In the genomic region with DNA sequence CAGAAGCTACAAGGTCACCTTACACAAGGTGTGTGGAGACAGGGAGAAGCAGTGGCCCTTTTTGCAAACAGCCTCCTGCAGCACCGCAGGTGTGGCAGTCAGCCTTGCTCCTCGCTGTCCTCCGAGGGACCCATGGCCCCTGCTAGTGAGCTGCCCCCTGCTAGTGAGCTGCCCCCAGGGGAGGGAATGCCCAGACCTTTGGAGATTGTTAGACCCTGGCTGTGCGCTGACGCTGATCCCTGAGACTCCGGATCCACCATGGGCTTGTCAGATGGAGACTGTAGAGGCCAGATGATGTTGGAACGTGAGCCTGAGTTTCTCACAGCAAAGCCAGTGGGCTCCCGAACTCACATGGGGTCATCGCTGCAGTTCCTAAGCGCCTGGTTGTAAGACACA, we compare ENCODE assay signal across 15 cellular contexts.
DNase-seq lines count a peak whose midpoint lies in the region; ATAC-seq and TF ChIP-seq lines count a peak whose summit lies in the region.
"Had no signal": no experiment of that assay in that cellular context is flagged by ENCODE, and none has a peak within 500 bp of the region (broad histone marks: within the 10 kb centered on the region; RNA-seq: fewer than 3 reads in every experiment).

No MANE protein-coding gene starts in this region.

- H3K23ac ChIP-seq in trophoblast cell (ENCODE audit: low read length), result no peak overlapping the region

- H3K36me3 ChIP-seq in BLaER1 (peaks cover 7% of the 10 kb centered on the region; the same call in 1 of the 2 replicates), trophoblast cell (ENCODE audit: control insufficient read depth in 1 of 2, insufficient read depth in 2 of 2, low read length in 2 of 2) (no peaks in the 10 kb centered on the region), upper lobe of right lung (no peaks in the 10 kb centered on the region)
- H3K36me3 ChIP-seq in BLaER1 treated with 17β-estradiol and CSF1 and Interleukin-3, amounts not matched to agents 10 nM and 100 nM, result no peaks in the 10 kb centered on the region

- no peak overlapping the region for H2AK5ac ChIP-seq in trophoblast cell (ENCODE audit: low read length)

- no peak overlapping the region for H2BK120ac ChIP-seq in trophoblast cell (ENCODE audit: insufficient read depth, low read length, poor library complexity)

- DNase-seq in trophoblast cell (no peak), upper lobe of right lung (peak; percentile 54), WTC11 (ENCODE audit: low spot score) (no peak)
- DNase-seq in stimulated activated CD4-positive, alpha-beta T cell treated with anti-CD3 and anti-CD28 coated beads, Interleukin-4, amount 100 ng/mL, for 4 hours, result no peak
- DNase-seq: Calu3; CD4-positive, alpha-beta memory T cell; COR-L47; DMS53; GF-D8; H9 had no signal

- H3K4me1 ChIP-seq in BLaER1, result peaks cover 81% of the 10 kb centered on the region
- peaks cover 27 to 77% (median 65%) of the 10 kb centered on the region in 10 experiments for H3K4me1 ChIP-seq in BLaER1 treated with 17β-estradiol and CSF1 and Interleukin-3, amounts not matched to agents 10 nM and 100 nM
- no peaks in the 10 kb centered on the region for H3K4me1 ChIP-seq in trophoblast cell (ENCODE audit: control insufficient read depth in 1 of 2, insufficient read depth in 2 of 2, low read length in 2 of 2)
- no peaks in the 10 kb centered on the region for H3K4me1 ChIP-seq in upper lobe of right lung

- H4K8ac ChIP-seq in trophoblast cell (ENCODE audit: low read depth, low read length), result no peak overlapping the region

- ATAC-seq in upper lobe of right lung, result peak; percentile 10
- no peak for ATAC-seq in WTC11
- ATAC-seq: GM23338, HCT116 had no signal

- no peak overlapping the region for H3K14ac ChIP-seq in trophoblast cell (ENCODE audit: low read length)

- intact Hi-C loops in upper lobe of right lung (cut with DNase I), result no loop called here

- peaks cover 19% of the 10 kb centered on the region for H3K9me3 Mint-ChIP-seq in WTC11

- no peaks in the 10 kb centered on the region for H4K20me1 ChIP-seq in BLaER1
- 0 out of 22 replicates have a peak, but pooled peaks cover 0 to 5% (median 0%) of the 10 kb centered on the region in 11 experiments for H4K20me1 ChIP-seq in BLaER1 treated with 17β-estradiol and CSF1 and Interleukin-3, amounts not matched to agents 10 nM and 100 nM

- H3K4ac ChIP-seq in trophoblast cell (ENCODE audit: low read depth, low read length), result no peak overlapping the region

- no peak overlapping the region for H3K18ac ChIP-seq in trophoblast cell (ENCODE audit: low read length)

- H3K4me3 Mint-ChIP-seq in WTC11, result no peak overlapping the region
- H3K4me3 Mint-ChIP-seq: CD14-positive monocyte; CD4-positive, alpha-beta memory T cell; GM23338; H9 had no signal

- H3K27me3 Mint-ChIP-seq in WTC11 (ENCODE audit: low read depth), result peaks cover 4% of the 10 kb centered on the region; the same call in 1 of the 2 replicates

- no peaks in the 10 kb centered on the region for H3K79me1 ChIP-seq in trophoblast cell (ENCODE audit: low read length)

- H3K4me2 ChIP-seq in BLaER1, result peak overlapping the region; percentile 72
- peak overlapping the region in 9 of 11 experiments; percentile 29 to 75 (median 60); a peak in 16 of 22 replicates for H3K4me2 ChIP-seq in BLaER1 treated with 17β-estradiol and CSF1 and Interleukin-3, amounts not matched to agents 10 nM and 100 nM
- no peak overlapping the region for H3K4me2 ChIP-seq in trophoblast cell (ENCODE audit: low read length)
- H3K4me2 ChIP-seq: GM23338 had no signal

- H2BK5ac ChIP-seq in trophoblast cell (ENCODE audit: low read depth, low read length, poor library complexity), result no peak overlapping the region

- peaks cover 8% of the 10 kb centered on the region for H3K36me3 Mint-ChIP-seq in WTC11
- H3K36me3 Mint-ChIP-seq: CD14-positive monocyte; CD4-positive, alpha-beta memory T cell had no signal

- H2AFZ ChIP-seq in trophoblast cell (ENCODE audit: insufficient read depth, low read length, poor library complexity), result no peak overlapping the region
- H2AFZ ChIP-seq: GM23338 had no signal

- H3K9me3 ChIP-seq in BLaER1, result peaks cover 19% of the 10 kb centered on the region
- peaks cover 8 to 25% (median 21%) of the 10 kb centered on the region in 11 experiments; a peak in 19 of 22 replicates for H3K9me3 ChIP-seq in BLaER1 treated with 17β-estradiol and CSF1 and Interleukin-3, amounts not matched to agents 10 nM and 100 nM (replicated peaks in 1 of 11)
- H3K9me3 ChIP-seq in trophoblast cell (ENCODE audit: insufficient read depth, low read depth, low read length), result peaks cover 14% of the 10 kb centered on the region
- H3K9me3 ChIP-seq in upper lobe of right lung, result no peaks in the 10 kb centered on the region

- H3K27me3 ChIP-seq in BLaER1 (no peaks in the 10 kb centered on the region), trophoblast cell (ENCODE audit: insufficient read depth, low read length) (no peaks in the 10 kb centered on the region), upper lobe of right lung (no peaks in the 10 kb centered on the region)
- H3K27me3 ChIP-seq in BLaER1 treated with 17β-estradiol and CSF1 and Interleukin-3, amounts not matched to agents 10 nM and 100 nM, result peaks cover 0 to 10% (median 0%) of the 10 kb centered on the region in 11 experiments; a peak in 4 of 22 replicates

- no CpG with 5 or more reads among the region's 10 CpGs for WGBS in trophoblast cell (ENCODE audit: extremely low coverage, insufficient coverage, insufficient read length)

- peak overlapping the region; percentile 60; the same call in 1 of the 2 replicates for H3K27ac ChIP-seq in BLaER1
- peak overlapping the region in 1 of 11 experiments; percentile 47; a peak in 2 of 22 replicates for H3K27ac ChIP-seq in BLaER1 treated with 17β-estradiol and CSF1 and Interleukin-3, amounts not matched to agents 10 nM and 100 nM
- no peak overlapping the region for H3K27ac ChIP-seq in trophoblast cell (ENCODE audit: low read depth, low read length)
- H3K27ac ChIP-seq in upper lobe of right lung, result no peak overlapping the region

- TF ChIP-seq CTCF in upper lobe of right lung (IDR thresholded peaks at IDR 0.05) (no peak), WTC11 (IDR thresholded peaks at IDR 0.05) (no peak)

- POLR2A ChIA-PET in WTC11 (lab: Charles Lee), result no interaction called here

- H3K4me3 ChIP-seq in BLaER1 (no peak overlapping the region), trophoblast cell (ENCODE audit: low read depth, low read length) (peak overlapping the region; percentile 29), upper lobe of right lung (no peak overlapping the region)
- H3K4me3 ChIP-seq in BLaER1 treated with 17β-estradiol and CSF1 and Interleukin-3, amounts not matched to agents 10 nM and 100 nM, result no peak overlapping the region
- H3K4me3 ChIP-seq: GM23338 had no signal

- no peak overlapping the region for H4K91ac ChIP-seq in trophoblast cell (ENCODE audit: low read depth, low read length)

- H3K9ac ChIP-seq in BLaER1 (no peak overlapping the region), trophoblast cell (ENCODE audit: low read length) (no peak overlapping the region)
- no peak overlapping the region for H3K9ac ChIP-seq in BLaER1 treated with 17β-estradiol and CSF1 and Interleukin-3, amounts not matched to agents 10 nM and 100 nM

- CTCF ChIA-PET in WTC11 (lab: Charles Lee), result no interaction called here

- H3K79me2 ChIP-seq in trophoblast cell (ENCODE audit: control insufficient read depth, insufficient read depth, low read length, poor library complexity), result no peaks in the 10 kb centered on the region

- peaks cover 3% of the 10 kb centered on the region; the same call in 1 of the 2 replicates for H3K4me1 Mint-ChIP-seq in WTC11
- H3K4me1 Mint-ChIP-seq: CD14-positive monocyte; CD4-positive, alpha-beta memory T cell; GM23338 had no signal

- H4K12ac ChIP-seq in trophoblast cell (ENCODE audit: low read depth, low read length), result no peak overlapping the region

- no peak overlapping the region for H3K27ac Mint-ChIP-seq in WTC11
- H3K27ac Mint-ChIP-seq: CD14-positive monocyte; CD4-positive, alpha-beta memory T cell; GM23338 had no signal

- H2BK12ac ChIP-seq in trophoblast cell (ENCODE audit: low read length), result no peak overlapping the region

TF ChIP-seq in WTC11, 78 proteins besides CTCF, POLR2A, EP300 and RAD21 (continues in another document):
- TF ChIP-seq ESRRA (CRISPR knock-in tag; IDR thresholded peaks at IDR 0.05; ENCODE audit: borderline replicate concordance) (no peak), ZNF396 (CRISPR knock-in tag; IDR thresholded peaks at IDR 0.05; ENCODE audit: borderline replicate concordance) (no peak), TP53 (CRISPR knock-in tag; IDR thresholded peaks at IDR 0.05) (no peak), CBFB (CRISPR knock-in tag; IDR thresholded peaks at IDR 0.05; ENCODE audit: low read depth) (no peak), SMAD4 (CRISPR knock-in tag; IDR thresholded peaks at IDR 0.05) (no peak)
- TF ChIP-seq, protein P1, sequence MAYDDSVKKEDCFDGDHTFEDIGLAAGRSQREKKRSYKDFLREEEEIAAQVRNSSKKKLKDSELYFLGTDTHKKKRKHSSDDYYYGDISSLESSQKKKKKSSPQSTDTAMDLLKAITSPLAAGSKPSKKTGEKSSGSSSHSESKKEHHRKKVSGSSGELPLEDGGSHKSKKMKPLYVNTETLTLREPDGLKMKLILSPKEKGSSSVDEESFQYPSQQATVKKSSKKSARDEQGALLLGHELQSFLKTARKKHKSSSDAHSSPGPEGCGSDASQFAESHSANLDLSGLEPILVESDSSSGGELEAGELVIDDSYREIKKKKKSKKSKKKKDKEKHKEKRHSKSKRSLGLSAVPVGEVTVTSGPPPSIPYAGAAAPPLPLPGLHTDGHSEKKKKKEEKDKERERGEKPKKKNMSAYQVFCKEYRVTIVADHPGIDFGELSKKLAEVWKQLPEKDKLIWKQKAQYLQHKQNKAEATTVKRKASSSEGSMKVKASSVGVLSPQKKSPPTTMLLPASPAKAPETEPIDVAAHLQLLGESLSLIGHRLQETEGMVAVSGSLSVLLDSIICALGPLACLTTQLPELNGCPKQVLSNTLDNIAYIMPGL (CRISPR knock-in tag; IDR thresholded peaks at IDR 0.05), result no peak
- TF ChIP-seq, protein P2, sequence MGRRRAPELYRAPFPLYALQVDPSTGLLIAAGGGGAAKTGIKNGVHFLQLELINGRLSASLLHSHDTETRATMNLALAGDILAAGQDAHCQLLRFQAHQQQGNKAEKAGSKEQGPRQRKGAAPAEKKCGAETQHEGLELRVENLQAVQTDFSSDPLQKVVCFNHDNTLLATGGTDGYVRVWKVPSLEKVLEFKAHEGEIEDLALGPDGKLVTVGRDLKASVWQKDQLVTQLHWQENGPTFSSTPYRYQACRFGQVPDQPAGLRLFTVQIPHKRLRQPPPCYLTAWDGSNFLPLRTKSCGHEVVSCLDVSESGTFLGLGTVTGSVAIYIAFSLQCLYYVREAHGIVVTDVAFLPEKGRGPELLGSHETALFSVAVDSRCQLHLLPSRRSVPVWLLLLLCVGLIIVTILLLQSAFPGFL (CRISPR knock-in tag; IDR thresholded peaks at IDR 0.05; ENCODE audit: borderline replicate concordance), result no peak
